Comparison of ENCODE assay signal across 1 cellular context in the genomic region with DNA sequence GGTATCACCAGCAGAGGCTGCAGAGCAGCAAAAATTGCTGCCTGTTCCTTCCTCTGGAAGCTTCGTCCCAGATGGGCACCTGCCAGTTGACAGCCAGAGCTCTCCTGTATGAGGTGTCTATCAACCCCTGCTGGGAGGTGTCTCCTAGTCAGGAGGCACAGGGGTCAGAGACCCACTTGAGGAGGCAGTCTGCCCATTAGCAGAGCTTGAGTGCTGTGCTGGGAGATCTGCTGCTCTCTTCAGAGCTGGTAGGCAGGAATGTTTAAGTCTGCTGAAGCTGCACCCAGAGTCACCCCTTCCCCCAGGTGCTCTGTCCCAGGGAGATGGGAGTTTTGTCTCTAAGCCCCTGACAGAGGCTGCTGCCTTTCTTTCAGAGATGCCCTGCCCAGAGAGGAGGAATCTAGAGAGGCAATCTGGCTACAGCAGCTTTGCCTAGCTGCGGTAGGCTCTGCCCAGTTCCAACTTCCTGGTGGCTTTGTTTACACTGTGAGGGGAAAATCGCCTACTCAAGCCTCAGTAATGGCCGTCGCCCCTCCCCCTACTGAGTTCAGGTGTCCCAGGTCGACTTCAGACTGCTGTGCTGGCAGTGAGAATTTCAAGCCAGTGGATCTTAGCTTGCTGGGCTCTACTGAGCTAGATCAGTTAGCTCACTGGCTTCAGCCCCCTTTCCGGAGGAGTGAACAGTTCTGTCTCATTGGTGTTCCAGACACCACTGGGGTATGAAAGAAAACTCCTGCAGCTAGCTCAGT.
TF ChIP-seq lines count a peak whose summit lies in the region.
"Not testable (repeated sequence)": the region's sequence is repeated elsewhere in the genome, so short reads cannot be mapped to it uniquely, and the experiment has no call there.

No MANE protein-coding gene starts in this region.

TF ChIP-seq in HepG2, 621 proteins besides CTCF, POLR2A, EP300 and RAD21 (continued from another document and continues in another):
- TF ChIP-seq YY1 (IDR thresholded peaks at IDR 0.05; ENCODE audit: insufficient read depth, insufficient replicate concordance, low read depth, low read length) (peak; percentile 84), ZBTB7A (CRISPR knock-in tag; IDR thresholded peaks at IDR 0.05) (0 out of 2 replicates have a peak, but pooled peaks have one; percentile 16), RARA (CRISPR knock-in tag; IDR thresholded peaks at IDR 0.05) (0 out of 2 replicates have a peak, but pooled peaks have one; percentile 16), SOX5 (CRISPR knock-in tag; IDR thresholded peaks at IDR 0.05; ENCODE audit: borderline replicate concordance) (peak; percentile 13; the same call in 1 of the 2 replicates), TEAD3 (CRISPR knock-in tag; optimal IDR thresholded peaks at IDR 0.05; ENCODE audit: borderline replicate concordance) (peak; percentile 8), BRD4 (CRISPR knock-in tag; IDR thresholded peaks at IDR 0.05) (0 out of 2 replicates have a peak, but pooled peaks have one; percentile 63), MIER3 (CRISPR knock-in tag; IDR thresholded peaks at IDR 0.05; ENCODE audit: borderline replicate concordance) (peak; percentile 46; the same call in 1 of the 2 replicates), ZNF629 (CRISPR knock-in tag; conservative IDR thresholded peaks at IDR 0.05) (peak; percentile 83), ZMYM4 (CRISPR knock-in tag; IDR thresholded peaks at IDR 0.05) (peak; percentile 24; the same call in 1 of the 2 replicates), ZNF17 (CRISPR knock-in tag; IDR thresholded peaks at IDR 0.05) (peak; percentile 98), ZNF556 (CRISPR knock-in tag; IDR thresholded peaks at IDR 0.05; ENCODE audit: borderline replicate concordance) (0 out of 2 replicates have a peak, but pooled peaks have one; percentile 35), ZNF644 (CRISPR knock-in tag; IDR thresholded peaks at IDR 0.05; ENCODE audit: low read depth) (peak; percentile 43; the same call in 1 of the 2 replicates), ZNF350 (CRISPR knock-in tag; IDR thresholded peaks at IDR 0.05; ENCODE audit: borderline replicate concordance, low read depth) (0 out of 2 replicates have a peak, but pooled peaks have one; percentile 26), SAP130 (CRISPR knock-in tag; IDR thresholded peaks at IDR 0.05; ENCODE audit: low read depth) (peak; percentile 45; the same call in 1 of the 2 replicates), FOXA1 (CRISPR knock-in tag; IDR thresholded peaks at IDR 0.05) (peak; percentile 90), GABPB1 (CRISPR knock-in tag; IDR thresholded peaks at IDR 0.05) (peak; percentile 29; the same call in 1 of the 2 replicates), ZNF138 (CRISPR knock-in tag; IDR thresholded peaks at IDR 0.05; ENCODE audit: low read depth) (0 out of 2 replicates have a peak, but pooled peaks have one; percentile 34), FOXA3 (CRISPR knock-in tag; IDR thresholded peaks at IDR 0.05) (peak; percentile 80), FOXK1 (CRISPR knock-in tag; IDR thresholded peaks at IDR 0.05; ENCODE audit: borderline replicate concordance, low read depth) (0 out of 2 replicates have a peak, but pooled peaks have one; percentile 61), MED1 (CRISPR knock-in tag; IDR thresholded peaks at IDR 0.05) (0 out of 2 replicates have a peak, but pooled peaks have one; percentile 33), ETV5 (CRISPR knock-in tag; IDR thresholded peaks at IDR 0.05; ENCODE audit: borderline replicate concordance) (peak; percentile 12; the same call in 1 of the 2 replicates), HDAC1 (CRISPR knock-in tag; IDR thresholded peaks at IDR 0.05) (0 out of 2 replicates have a peak, but pooled peaks have one; percentile 20), ELF3 (CRISPR knock-in tag; IDR thresholded peaks at IDR 0.05) (peak; percentile 95), ZNF598 (CRISPR knock-in tag; IDR thresholded peaks at IDR 0.05; ENCODE audit: borderline replicate concordance) (peak; percentile 46; the same call in 1 of the 2 replicates)
- TF ChIP-seq, protein P1, sequence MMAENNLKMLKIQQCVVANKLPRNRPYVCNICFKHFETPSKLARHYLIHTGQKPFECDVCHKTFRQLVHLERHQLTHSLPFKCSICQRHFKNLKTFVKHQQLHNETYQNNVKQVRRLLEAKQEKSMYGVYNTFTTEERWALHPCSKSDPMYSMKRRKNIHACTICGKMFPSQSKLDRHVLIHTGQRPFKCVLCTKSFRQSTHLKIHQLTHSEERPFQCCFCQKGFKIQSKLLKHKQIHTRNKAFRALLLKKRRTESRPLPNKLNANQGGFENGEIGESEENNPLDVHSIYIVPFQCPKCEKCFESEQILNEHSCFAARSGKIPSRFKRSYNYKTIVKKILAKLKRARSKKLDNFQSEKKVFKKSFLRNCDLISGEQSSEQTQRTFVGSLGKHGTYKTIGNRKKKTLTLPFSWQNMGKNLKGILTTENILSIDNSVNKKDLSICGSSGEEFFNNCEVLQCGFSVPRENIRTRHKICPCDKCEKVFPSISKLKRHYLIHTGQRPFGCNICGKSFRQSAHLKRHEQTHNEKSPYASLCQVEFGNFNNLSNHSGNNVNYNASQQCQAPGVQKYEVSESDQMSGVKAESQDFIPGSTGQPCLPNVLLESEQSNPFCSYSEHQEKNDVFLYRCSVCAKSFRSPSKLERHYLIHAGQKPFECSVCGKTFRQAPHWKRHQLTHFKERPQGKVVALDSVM (CRISPR knock-in tag; IDR thresholded peaks at IDR 0.05), result 0 out of 2 replicates have a peak, but pooled peaks have one; percentile 14
- TF ChIP-seq, protein P2, sequence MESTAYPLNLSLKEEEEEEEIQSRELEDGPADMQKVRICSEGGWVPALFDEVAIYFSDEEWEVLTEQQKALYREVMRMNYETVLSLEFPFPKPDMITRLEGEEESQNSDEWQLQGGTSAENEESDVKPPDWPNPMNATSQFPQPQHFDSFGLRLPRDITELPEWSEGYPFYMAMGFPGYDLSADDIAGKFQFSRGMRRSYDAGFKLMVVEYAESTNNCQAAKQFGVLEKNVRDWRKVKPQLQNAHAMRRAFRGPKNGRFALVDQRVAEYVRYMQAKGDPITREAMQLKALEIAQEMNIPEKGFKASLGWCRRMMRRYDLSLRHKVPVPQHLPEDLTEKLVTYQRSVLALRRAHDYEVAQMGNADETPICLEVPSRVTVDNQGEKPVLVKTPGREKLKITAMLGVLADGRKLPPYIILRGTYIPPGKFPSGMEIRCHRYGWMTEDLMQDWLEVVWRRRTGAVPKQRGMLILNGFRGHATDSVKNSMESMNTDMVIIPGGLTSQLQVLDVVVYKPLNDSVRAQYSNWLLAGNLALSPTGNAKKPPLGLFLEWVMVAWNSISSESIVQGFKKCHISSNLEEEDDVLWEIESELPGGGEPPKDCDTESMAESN (CRISPR knock-in tag; conservative IDR thresholded peaks at IDR 0.05), result 0 out of 2 replicates have a peak, but pooled peaks have one; percentile 52
- TF ChIP-seq, protein P3, sequence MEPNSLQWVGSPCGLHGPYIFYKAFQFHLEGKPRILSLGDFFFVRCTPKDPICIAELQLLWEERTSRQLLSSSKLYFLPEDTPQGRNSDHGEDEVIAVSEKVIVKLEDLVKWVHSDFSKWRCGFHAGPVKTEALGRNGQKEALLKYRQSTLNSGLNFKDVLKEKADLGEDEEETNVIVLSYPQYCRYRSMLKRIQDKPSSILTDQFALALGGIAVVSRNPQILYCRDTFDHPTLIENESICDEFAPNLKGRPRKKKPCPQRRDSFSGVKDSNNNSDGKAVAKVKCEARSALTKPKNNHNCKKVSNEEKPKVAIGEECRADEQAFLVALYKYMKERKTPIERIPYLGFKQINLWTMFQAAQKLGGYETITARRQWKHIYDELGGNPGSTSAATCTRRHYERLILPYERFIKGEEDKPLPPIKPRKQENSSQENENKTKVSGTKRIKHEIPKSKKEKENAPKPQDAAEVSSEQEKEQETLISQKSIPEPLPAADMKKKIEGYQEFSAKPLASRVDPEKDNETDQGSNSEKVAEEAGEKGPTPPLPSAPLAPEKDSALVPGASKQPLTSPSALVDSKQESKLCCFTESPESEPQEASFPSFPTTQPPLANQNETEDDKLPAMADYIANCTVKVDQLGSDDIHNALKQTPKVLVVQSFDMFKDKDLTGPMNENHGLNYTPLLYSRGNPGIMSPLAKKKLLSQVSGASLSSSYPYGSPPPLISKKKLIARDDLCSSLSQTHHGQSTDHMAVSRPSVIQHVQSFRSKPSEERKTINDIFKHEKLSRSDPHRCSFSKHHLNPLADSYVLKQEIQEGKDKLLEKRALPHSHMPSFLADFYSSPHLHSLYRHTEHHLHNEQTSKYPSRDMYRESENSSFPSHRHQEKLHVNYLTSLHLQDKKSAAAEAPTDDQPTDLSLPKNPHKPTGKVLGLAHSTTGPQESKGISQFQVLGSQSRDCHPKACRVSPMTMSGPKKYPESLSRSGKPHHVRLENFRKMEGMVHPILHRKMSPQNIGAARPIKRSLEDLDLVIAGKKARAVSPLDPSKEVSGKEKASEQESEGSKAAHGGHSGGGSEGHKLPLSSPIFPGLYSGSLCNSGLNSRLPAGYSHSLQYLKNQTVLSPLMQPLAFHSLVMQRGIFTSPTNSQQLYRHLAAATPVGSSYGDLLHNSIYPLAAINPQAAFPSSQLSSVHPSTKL (CRISPR knock-in tag; IDR thresholded peaks at IDR 0.05), result peak; percentile 43
- TF ChIP-seq, protein P4, sequence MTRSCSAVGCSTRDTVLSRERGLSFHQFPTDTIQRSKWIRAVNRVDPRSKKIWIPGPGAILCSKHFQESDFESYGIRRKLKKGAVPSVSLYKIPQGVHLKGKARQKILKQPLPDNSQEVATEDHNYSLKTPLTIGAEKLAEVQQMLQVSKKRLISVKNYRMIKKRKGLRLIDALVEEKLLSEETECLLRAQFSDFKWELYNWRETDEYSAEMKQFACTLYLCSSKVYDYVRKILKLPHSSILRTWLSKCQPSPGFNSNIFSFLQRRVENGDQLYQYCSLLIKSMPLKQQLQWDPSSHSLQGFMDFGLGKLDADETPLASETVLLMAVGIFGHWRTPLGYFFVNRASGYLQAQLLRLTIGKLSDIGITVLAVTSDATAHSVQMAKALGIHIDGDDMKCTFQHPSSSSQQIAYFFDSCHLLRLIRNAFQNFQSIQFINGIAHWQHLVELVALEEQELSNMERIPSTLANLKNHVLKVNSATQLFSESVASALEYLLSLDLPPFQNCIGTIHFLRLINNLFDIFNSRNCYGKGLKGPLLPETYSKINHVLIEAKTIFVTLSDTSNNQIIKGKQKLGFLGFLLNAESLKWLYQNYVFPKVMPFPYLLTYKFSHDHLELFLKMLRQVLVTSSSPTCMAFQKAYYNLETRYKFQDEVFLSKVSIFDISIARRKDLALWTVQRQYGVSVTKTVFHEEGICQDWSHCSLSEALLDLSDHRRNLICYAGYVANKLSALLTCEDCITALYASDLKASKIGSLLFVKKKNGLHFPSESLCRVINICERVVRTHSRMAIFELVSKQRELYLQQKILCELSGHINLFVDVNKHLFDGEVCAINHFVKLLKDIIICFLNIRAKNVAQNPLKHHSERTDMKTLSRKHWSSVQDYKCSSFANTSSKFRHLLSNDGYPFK (CRISPR knock-in tag; IDR thresholded peaks at IDR 0.05; ENCODE audit: borderline replicate concordance), result peak; percentile 72; the same call in 1 of the 2 replicates
- not testable (repeated sequence) for TF ChIP-seq FOXA1 (IDR thresholded peaks at IDR 0.05)
- TF ChIP-seq, protein P5, sequence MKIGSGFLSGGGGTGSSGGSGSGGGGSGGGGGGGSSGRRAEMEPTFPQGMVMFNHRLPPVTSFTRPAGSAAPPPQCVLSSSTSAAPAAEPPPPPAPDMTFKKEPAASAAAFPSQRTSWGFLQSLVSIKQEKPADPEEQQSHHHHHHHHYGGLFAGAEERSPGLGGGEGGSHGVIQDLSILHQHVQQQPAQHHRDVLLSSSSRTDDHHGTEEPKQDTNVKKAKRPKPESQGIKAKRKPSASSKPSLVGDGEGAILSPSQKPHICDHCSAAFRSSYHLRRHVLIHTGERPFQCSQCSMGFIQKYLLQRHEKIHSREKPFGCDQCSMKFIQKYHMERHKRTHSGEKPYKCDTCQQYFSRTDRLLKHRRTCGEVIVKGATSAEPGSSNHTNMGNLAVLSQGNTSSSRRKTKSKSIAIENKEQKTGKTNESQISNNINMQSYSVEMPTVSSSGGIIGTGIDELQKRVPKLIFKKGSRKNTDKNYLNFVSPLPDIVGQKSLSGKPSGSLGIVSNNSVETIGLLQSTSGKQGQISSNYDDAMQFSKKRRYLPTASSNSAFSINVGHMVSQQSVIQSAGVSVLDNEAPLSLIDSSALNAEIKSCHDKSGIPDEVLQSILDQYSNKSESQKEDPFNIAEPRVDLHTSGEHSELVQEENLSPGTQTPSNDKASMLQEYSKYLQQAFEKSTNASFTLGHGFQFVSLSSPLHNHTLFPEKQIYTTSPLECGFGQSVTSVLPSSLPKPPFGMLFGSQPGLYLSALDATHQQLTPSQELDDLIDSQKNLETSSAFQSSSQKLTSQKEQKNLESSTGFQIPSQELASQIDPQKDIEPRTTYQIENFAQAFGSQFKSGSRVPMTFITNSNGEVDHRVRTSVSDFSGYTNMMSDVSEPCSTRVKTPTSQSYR (CRISPR knock-in tag; IDR thresholded peaks at IDR 0.05; ENCODE audit: borderline replicate concordance), result peak; percentile 93
- TF ChIP-seq, protein P6, sequence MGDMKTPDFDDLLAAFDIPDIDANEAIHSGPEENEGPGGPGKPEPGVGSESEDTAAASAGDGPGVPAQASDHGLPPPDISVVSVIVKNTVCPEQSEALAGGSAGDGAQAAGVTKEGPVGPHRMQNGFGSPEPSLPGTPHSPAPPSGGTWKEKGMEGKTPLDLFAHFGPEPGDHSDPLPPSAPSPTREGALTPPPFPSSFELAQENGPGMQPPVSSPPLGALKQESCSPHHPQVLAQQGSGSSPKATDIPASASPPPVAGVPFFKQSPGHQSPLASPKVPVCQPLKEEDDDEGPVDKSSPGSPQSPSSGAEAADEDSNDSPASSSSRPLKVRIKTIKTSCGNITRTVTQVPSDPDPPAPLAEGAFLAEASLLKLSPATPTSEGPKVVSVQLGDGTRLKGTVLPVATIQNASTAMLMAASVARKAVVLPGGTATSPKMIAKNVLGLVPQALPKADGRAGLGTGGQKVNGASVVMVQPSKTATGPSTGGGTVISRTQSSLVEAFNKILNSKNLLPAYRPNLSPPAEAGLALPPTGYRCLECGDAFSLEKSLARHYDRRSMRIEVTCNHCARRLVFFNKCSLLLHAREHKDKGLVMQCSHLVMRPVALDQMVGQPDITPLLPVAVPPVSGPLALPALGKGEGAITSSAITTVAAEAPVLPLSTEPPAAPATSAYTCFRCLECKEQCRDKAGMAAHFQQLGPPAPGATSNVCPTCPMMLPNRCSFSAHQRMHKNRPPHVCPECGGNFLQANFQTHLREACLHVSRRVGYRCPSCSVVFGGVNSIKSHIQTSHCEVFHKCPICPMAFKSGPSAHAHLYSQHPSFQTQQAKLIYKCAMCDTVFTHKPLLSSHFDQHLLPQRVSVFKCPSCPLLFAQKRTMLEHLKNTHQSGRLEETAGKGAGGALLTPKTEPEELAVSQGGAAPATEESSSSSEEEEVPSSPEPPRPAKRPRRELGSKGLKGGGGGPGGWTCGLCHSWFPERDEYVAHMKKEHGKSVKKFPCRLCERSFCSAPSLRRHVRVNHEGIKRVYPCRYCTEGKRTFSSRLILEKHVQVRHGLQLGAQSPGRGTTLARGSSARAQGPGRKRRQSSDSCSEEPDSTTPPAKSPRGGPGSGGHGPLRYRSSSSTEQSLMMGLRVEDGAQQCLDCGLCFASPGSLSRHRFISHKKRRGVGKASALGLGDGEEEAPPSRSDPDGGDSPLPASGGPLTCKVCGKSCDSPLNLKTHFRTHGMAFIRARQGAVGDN (CRISPR knock-in tag; IDR thresholded peaks at IDR 0.05), result 0 out of 2 replicates have a peak, but pooled peaks have one; percentile 9
- TF ChIP-seq, protein P7, sequence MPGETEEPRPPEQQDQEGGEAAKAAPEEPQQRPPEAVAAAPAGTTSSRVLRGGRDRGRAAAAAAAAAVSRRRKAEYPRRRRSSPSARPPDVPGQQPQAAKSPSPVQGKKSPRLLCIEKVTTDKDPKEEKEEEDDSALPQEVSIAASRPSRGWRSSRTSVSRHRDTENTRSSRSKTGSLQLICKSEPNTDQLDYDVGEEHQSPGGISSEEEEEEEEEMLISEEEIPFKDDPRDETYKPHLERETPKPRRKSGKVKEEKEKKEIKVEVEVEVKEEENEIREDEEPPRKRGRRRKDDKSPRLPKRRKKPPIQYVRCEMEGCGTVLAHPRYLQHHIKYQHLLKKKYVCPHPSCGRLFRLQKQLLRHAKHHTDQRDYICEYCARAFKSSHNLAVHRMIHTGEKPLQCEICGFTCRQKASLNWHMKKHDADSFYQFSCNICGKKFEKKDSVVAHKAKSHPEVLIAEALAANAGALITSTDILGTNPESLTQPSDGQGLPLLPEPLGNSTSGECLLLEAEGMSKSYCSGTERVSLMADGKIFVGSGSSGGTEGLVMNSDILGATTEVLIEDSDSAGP (CRISPR knock-in tag; IDR thresholded peaks at IDR 0.05; ENCODE audit: borderline replicate concordance), result peak; percentile 43; the same call in 1 of the 2 replicates
